2 cellular contexts compared by ENCODE assay signal in the genomic region with DNA sequence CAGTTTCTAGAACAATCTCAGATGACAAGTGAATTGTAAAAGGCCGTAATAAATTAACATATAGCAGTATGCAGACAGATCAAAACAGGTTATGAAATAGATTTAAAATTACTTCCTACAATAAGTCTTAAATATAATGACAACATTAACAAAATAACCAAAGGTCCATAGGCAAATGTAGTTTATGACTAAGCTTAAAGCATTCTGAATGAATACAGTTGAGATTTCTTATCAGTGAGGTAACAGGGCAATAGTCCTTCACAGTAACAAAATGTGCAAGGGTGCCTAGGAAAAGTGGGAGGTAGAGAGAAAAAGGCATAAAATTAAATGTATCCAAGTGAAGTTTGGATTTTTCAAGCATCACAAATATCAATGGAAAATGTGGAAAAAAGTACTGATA.
TF ChIP-seq lines count a peak whose summit lies in the region.

No MANE protein-coding gene starts in this region.

TF ChIP-seq in IMR-90, 13 proteins besides CTCF, POLR2A, EP300 and RAD21:
- no peak for TF ChIP-seq MAFK (IDR thresholded peaks at IDR 0.05; ENCODE audit: low read depth, low read length)
- TF ChIP-seq CEBPB (IDR thresholded peaks at IDR 0.05; ENCODE audit: low read depth, low read length), result no peak
- no peak for TF ChIP-seq MAZ (IDR thresholded peaks at IDR 0.05; ENCODE audit: borderline replicate concordance, low read depth, low read length)
- no peak for TF ChIP-seq CHD1 (IDR thresholded peaks at IDR 0.05; ENCODE audit: low read depth, low read length)
- no peak for TF ChIP-seq MXI1 (IDR thresholded peaks at IDR 0.05; ENCODE audit: borderline replicate concordance, low read depth, low read length)
- no peak for TF ChIP-seq RFX5 (IDR thresholded peaks at IDR 0.05; ENCODE audit: low read depth, low read length)
- no peak for TF ChIP-seq BHLHE40 (IDR thresholded peaks at IDR 0.05; ENCODE audit: low read depth, low read length)
- TF ChIP-seq RCOR1 (IDR thresholded peaks at IDR 0.05; ENCODE audit: insufficient replicate concordance, low read length), result no peak

TF ChIP-seq in endothelial cell of umbilical vein, 7 proteins besides CTCF, POLR2A, EP300 and RAD21:
- TF ChIP-seq MYC (IDR thresholded peaks at IDR 0.05; ENCODE audit: low read depth, low read length) (no peak), MAX (IDR thresholded peaks at IDR 0.05; ENCODE audit: insufficient read depth, insufficient read length) (no peak), FOS (IDR thresholded peaks at IDR 0.05; ENCODE audit: borderline replicate concordance, insufficient read depth, low read length) (no peak), EZH2 (IDR thresholded peaks at IDR 0.05; ENCODE audit: borderline replicate concordance, low read depth, low read length, severe bottlenecking) (no peak), GATA2 (IDR thresholded peaks at IDR 0.05; ENCODE audit: insufficient read depth, insufficient read length, low read depth, low read length) (no peak), POLR2AphosphoS5 (IDR thresholded peaks at IDR 0.05; ENCODE audit: insufficient read depth, low read depth, low read length) (no peak), JUN (IDR thresholded peaks at IDR 0.05; ENCODE audit: borderline replicate concordance, insufficient read depth, insufficient read length, low read depth) (no peak)
